Comparison of ENCODE assay signal across 13 cellular contexts in the genomic region with DNA sequence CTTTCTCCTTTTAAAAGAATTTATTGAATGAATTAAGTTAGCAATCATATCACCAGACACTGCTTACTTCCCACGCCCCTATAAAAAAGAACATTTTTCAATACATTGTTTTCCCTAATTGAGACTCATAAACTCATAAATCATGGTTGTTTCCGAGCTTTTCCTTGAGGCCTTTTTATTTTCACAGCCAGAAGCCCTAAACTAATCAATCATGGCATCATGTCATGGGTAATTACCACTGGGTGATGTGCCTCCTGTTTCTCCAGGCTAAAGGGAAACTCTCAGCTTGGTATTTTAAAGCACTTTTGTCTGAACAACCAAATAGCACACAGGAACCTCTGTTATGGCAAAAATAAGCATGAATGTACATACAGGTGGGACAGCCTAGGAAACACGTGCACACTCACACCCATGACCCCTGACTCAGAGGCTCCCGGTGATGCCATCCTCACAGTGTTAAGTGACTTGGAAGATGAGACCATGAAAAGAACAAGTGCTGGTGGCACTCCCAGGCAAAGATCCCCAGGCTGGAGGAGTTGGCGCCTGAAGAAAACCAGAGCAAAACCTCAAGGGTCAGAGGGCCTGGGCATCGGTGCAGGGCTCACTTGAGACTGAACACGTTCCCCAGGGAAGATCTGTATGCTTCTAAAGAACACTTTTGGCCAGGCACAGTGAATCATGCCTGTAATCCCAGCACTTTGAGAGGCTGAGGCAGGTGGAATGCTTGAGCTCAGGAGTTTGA.
A peak's percentile ranks its signal among the peaks of the same experiment; 100 is the strongest.
DNase-seq lines count a peak whose midpoint lies in the region; TF ChIP-seq lines count a peak whose summit lies in the region.
"Had no signal": no experiment of that assay in that cellular context is flagged by ENCODE, and none has a peak within 500 bp of the region (broad histone marks: within the 10 kb centered on the region; RNA-seq: fewer than 3 reads in every experiment).

No MANE protein-coding gene starts in this region.

- no peak overlapping the region for H3K4me2 ChIP-seq in mesenchymal stem cell (ENCODE audit: low read length, poor library complexity, severe bottlenecking)
- H3K4me2 ChIP-seq in mesendoderm (ENCODE audit: low read length) = no peak overlapping the region
- no peak overlapping the region for H3K4me2 ChIP-seq in MM.1S (ENCODE audit: low read depth, low read length)

- no peak overlapping the region for H4K5ac ChIP-seq in mesendoderm (ENCODE audit: low read length)

- no peak overlapping the region for H4K91ac ChIP-seq in mesenchymal stem cell (ENCODE audit: low read length)

- H3K36me3 ChIP-seq in adipocyte (ENCODE audit: control insufficient read depth, insufficient read depth, low read length, severe bottlenecking) = no peaks in the 10 kb centered on the region
- no peaks in the 10 kb centered on the region for H3K36me3 ChIP-seq in mesenchymal stem cell (ENCODE audit: control insufficient read depth in 1 of 2, insufficient read depth in 2 of 2, low read depth in 1 of 2, low read length in 2 of 2)
- H3K36me3 ChIP-seq in mesendoderm (ENCODE audit: control insufficient read depth, insufficient read depth, low read length) = no peaks in the 10 kb centered on the region
- H3K36me3 ChIP-seq in MM.1S (replicated peaks; ENCODE audit: insufficient read depth, low read length) = no peaks in the 10 kb centered on the region

- no peaks in the 10 kb centered on the region for H3K36me3 Mint-ChIP-seq in CD14-positive monocyte

- H3K27me3 ChIP-seq in adipocyte (replicated peaks; ENCODE audit: control insufficient read depth, insufficient read depth, low read length) (no peaks in the 10 kb centered on the region), mesenchymal stem cell (ENCODE audit: control insufficient read depth in 1 of 2, insufficient read depth in 1 of 2, low read length in 2 of 2) (no peaks in the 10 kb centered on the region), mesendoderm (ENCODE audit: insufficient read depth, low read length, poor library complexity) (no peaks in the 10 kb centered on the region), MM.1S (replicated peaks; ENCODE audit: insufficient read depth, low read length) (no peaks in the 10 kb centered on the region)

- no peak overlapping the region for H3K4me3 ChIP-seq in adipocyte (ENCODE audit: low read length)
- H3K4me3 ChIP-seq in mesenchymal stem cell (ENCODE audit: insufficient read depth in 1 of 2, low read depth in 1 of 2, low read length in 2 of 2) = no peak overlapping the region
- no peak overlapping the region for H3K4me3 ChIP-seq in mesendoderm (ENCODE audit: low read length)
- no peak overlapping the region for H3K4me3 ChIP-seq in MM.1S (ENCODE audit: low read length)

- H3K18ac ChIP-seq in mesenchymal stem cell (ENCODE audit: low read depth in 1 of 2, low read length in 2 of 2) (no peak overlapping the region), mesendoderm (ENCODE audit: low read length) (no peak overlapping the region)

- no peak overlapping the region for H3K14ac ChIP-seq in mesenchymal stem cell (ENCODE audit: low read length in 2 of 2)

- H3K4me1 Mint-ChIP-seq in CD14-positive monocyte = peaks cover 3% of the 10 kb centered on the region

- H2BK120ac ChIP-seq in mesenchymal stem cell (ENCODE audit: low read depth, low read length) (no peak overlapping the region), mesendoderm (ENCODE audit: low read depth, low read length) (no peak overlapping the region)

- no peaks in the 10 kb centered on the region for H3K9me3 Mint-ChIP-seq in CD14-positive monocyte

- H3K23ac ChIP-seq in mesenchymal stem cell (ENCODE audit: low read length in 2 of 2) (no peak overlapping the region), mesendoderm (ENCODE audit: low read length) (no peak overlapping the region)

- H3K27ac Mint-ChIP-seq in CD14-positive monocyte = no peak overlapping the region

- peaks cover 2 to 6% (median 3%) of the 10 kb centered on the region in 3 donors for H3K27me3 Mint-ChIP-seq in CD14-positive monocyte (ENCODE audit: low read depth in 3 of 3)

- 14% methylated on average over 7 of the region's 7 CpGs for WGBS in mesenchymal stem cell
- WGBS in mesendoderm (ENCODE audit: extremely low coverage, insufficient coverage, low lambda C conversion rate) = no CpG with 5 or more reads among the region's 7 CpGs

- H3K9me3 ChIP-seq in adipocyte (ENCODE audit: control insufficient read depth, low read length) (no peaks in the 10 kb centered on the region), mesenchymal stem cell (ENCODE audit: control insufficient read depth, low read length) (no peaks in the 10 kb centered on the region), MM.1S (replicated peaks; ENCODE audit: insufficient read depth, low read length) (no peaks in the 10 kb centered on the region)

- H3K79me1 ChIP-seq in mesenchymal stem cell (replicated peaks; ENCODE audit: low read length, poor library complexity, severe bottlenecking) (peaks cover 7% of the 10 kb centered on the region), mesendoderm (ENCODE audit: low read length) (peaks cover 8% of the 10 kb centered on the region)

- no peak overlapping the region for H3K4me3 Mint-ChIP-seq in CD14-positive monocyte

- H3F3A ChIP-seq in MM.1S (ENCODE audit: insufficient read depth, low read length) = no peaks in the 10 kb centered on the region

- H3K27ac ChIP-seq in mesenchymal stem cell (ENCODE audit: low read length, poor library complexity, severe bottlenecking) (no peak overlapping the region), mesendoderm (ENCODE audit: low read depth, low read length) (no peak overlapping the region), MM.1S (ENCODE audit: low read length) (no peak overlapping the region)
- H3K27ac ChIP-seq: HL-60 had no signal

- H3K56ac ChIP-seq in mesendoderm (ENCODE audit: low read length) = no peak overlapping the region

- H3K9me2 ChIP-seq in MM.1S (replicated peaks; ENCODE audit: insufficient read depth, low read length) = no peaks in the 10 kb centered on the region

- TF ChIP-seq CTCF in CD14-positive monocyte (IDR thresholded peaks at IDR 0.05) (no peak), MM.1S (IDR thresholded peaks at IDR 0.05; ENCODE audit: low read length) (no peak)

- no peak overlapping the region for H2BK12ac ChIP-seq in mesenchymal stem cell (ENCODE audit: low read length in 2 of 2)

- no peak overlapping the region for H2AFZ ChIP-seq in mesenchymal stem cell (ENCODE audit: low read depth, low read length)
- no peak overlapping the region for H2AFZ ChIP-seq in MM.1S (ENCODE audit: low read length)

- intact Hi-C loops in CD14-positive monocyte (cut with micrococcal nuclease) = no loop called here

- H2BK15ac ChIP-seq in mesenchymal stem cell (ENCODE audit: low read depth, poor library complexity, severe bottlenecking) (no peak overlapping the region), mesendoderm (replicated peaks; ENCODE audit: low read depth) (no peak overlapping the region)

- no peak overlapping the region for H4K8ac ChIP-seq in mesenchymal stem cell (ENCODE audit: low read length)
- H4K8ac ChIP-seq in mesendoderm (ENCODE audit: low read depth, low read length) = no peak overlapping the region

- H3K4me1 ChIP-seq in adipocyte (ENCODE audit: control insufficient read depth, insufficient read depth, low read length) (peaks cover 12% of the 10 kb centered on the region), mesenchymal stem cell (ENCODE audit: control insufficient read depth, insufficient read depth, low read depth, low read length) (peaks cover 12% of the 10 kb centered on the region), mesendoderm (ENCODE audit: control insufficient read depth, low read depth, low read length) (no peaks in the 10 kb centered on the region), MM.1S (ENCODE audit: low read length) (no peaks in the 10 kb centered on the region)

- H2AK5ac ChIP-seq in mesenchymal stem cell (ENCODE audit: low read length, severe bottlenecking) (no peak overlapping the region), mesendoderm (ENCODE audit: low read length) (no peak overlapping the region)

- no peaks in the 10 kb centered on the region for H4K20me1 ChIP-seq in MM.1S (ENCODE audit: insufficient read depth, low read length)

- H3K79me2 ChIP-seq in mesendoderm (ENCODE audit: control insufficient read depth, insufficient read depth, low read length) (peaks cover 10% of the 10 kb centered on the region), MM.1S (ENCODE audit: low read length) (0 out of 2 replicates have a peak, but pooled peaks cover 6% of the 10 kb centered on the region)

- DNase-seq in COR-L47 (lab: John Stamatoyannopoulos, UW) = peak; percentile 39
- peak; percentile 75 for DNase-seq in LHCN-M2 (ENCODE audit: low read depth)
- DNase-seq in adipocyte (ENCODE audit: low read depth) = peak; percentile 11
- DNase-seq in mesenchymal stem cell = peak; percentile 83
- no peak for DNase-seq in mesendoderm
- no peak for DNase-seq in CD14-positive monocyte (ENCODE audit: low spot score)
- DNase-seq in MM.1S = no peak
- DNase-seq in stimulated activated CD4-positive, alpha-beta T cell treated with anti-CD3 and anti-CD28 coated beads, Interleukin-4, amount 100 ng/mL, for 4 hours = no peak
- DNase-seq: dermis blood vessel endothelial cell, DMS53, hypothalamus, NCI-H510A treated with DMSO at 0.1 percent for 48 hours had no signal

- no peak overlapping the region for H3K9ac ChIP-seq in adipocyte (ENCODE audit: low read length)
- no peak overlapping the region for H3K9ac ChIP-seq in mesenchymal stem cell (ENCODE audit: low read length)
- no peak overlapping the region for H3K9ac ChIP-seq in mesendoderm (ENCODE audit: low read length)
- no peak overlapping the region for H3K9ac ChIP-seq in MM.1S (ENCODE audit: low read length)

- H2BK5ac ChIP-seq in mesenchymal stem cell (ENCODE audit: low read depth, low read length, poor library complexity, severe bottlenecking) (no peak overlapping the region), mesendoderm (ENCODE audit: low read length) (no peak overlapping the region)

- no peak overlapping the region for H3K4ac ChIP-seq in mesenchymal stem cell (ENCODE audit: low read depth in 1 of 2, low read length in 2 of 2)
- H3K4ac ChIP-seq in mesendoderm (ENCODE audit: low read depth, low read length) = no peak overlapping the region

Comparison
In these comparisons a context has a peak if more than half of its experiments do, and no peak if none do; other contexts are left out.
1. DNase-seq: peak in COR-L47 (single experiment), LHCN-M2 (single experiment), adipocyte (single experiment) and mesenchymal stem cell (single experiment); none in mesendoderm (single experiment), CD14-positive monocyte (single experiment), MM.1S (single experiment) and stimulated activated CD4-positive, alpha-beta T cell treated with anti-CD3 and anti-CD28 coated beads, Interleukin-4, amount 100 ng/mL, for 4 hours (0 of 2).